ENCODE assay signal across 22 cellular contexts in the genomic region with DNA sequence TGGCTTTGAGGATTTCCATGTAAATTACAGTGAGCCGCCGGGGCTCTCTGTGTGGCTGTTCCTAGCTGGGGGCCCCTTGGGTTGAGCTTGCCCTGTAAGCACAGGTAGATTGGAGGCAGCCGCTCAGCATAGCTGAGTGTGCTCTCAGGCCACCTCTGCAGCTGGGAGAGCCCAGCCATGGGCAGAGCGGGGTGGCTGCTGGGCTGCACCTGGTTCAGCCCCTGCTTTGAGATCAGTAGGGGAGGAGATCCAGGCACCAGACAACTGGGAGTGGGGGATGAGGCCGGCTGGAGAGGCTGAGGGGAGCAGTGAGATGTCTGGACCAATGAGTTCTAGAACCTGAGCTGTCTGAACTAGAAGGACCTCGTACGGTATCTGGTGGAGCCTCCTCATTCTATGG. TPM values are rescaled to one million over a fixed set of nuclear protein-coding genes. Genes with fewer than 3 reads are reported as not detected.
DNase-seq lines count a peak whose midpoint lies in the region; ATAC-seq and TF ChIP-seq lines count a peak whose summit lies in the region.
"Had no signal": no experiment of that assay in that cellular context is flagged by ENCODE, and none has a peak within 500 bp of the region (broad histone marks: within the 10 kb centered on the region; RNA-seq: fewer than 3 reads in every experiment).

No MANE protein-coding gene starts in this region.

- H3K4me1 Mint-ChIP-seq in GM23338: peaks cover 17% of the 10 kb centered on the region
- peaks cover 58% of the 10 kb centered on the region for H3K4me1 Mint-ChIP-seq in mesothelial cell of epicardium
- peaks cover 53% of the 10 kb centered on the region for H3K4me1 Mint-ChIP-seq in chondrocyte (ENCODE audit: low read depth)

- H3K4me3 Mint-ChIP-seq in GM23338 (no peak overlapping the region), mesothelial cell of epicardium (no peak overlapping the region), chondrocyte (ENCODE audit: unreplicated experiment) (no peak overlapping the region)
- H3K4me3 Mint-ChIP-seq: CD4-positive, alpha-beta memory T cell; IgD-negative memory B cell had no signal

- H3K4me1 ChIP-seq in GM23338 (ENCODE audit: insufficient read depth) (no peaks in the 10 kb centered on the region), HEK293 (ENCODE audit: control insufficient read depth, insufficient read depth, low read length) (no peaks in the 10 kb centered on the region), tibial artery (peaks cover 4 to 92% (median 72%) of the 10 kb centered on the region in 4 donors)

- no peaks in the 10 kb centered on the region for H3K27me3 ChIP-seq in GM23338 (ENCODE audit: insufficient read depth)
- no peaks in the 10 kb centered on the region for H3K27me3 ChIP-seq in tibial artery
- H3K27me3 ChIP-seq: BLaER1 had no signal

- ATAC-seq in GM23338 (peak; percentile 80), HG03175 (IDR thresholded peaks at IDR 0.05; ENCODE audit: unreplicated experiment) (no peak)

- no peaks in the 10 kb centered on the region for H4K20me1 ChIP-seq in GM23338 (replicated peaks; ENCODE audit: insufficient read depth)
- H4K20me1 ChIP-seq: BLaER1 had no signal

- no peak overlapping the region for H3K4me2 ChIP-seq in GM23338
- H3K4me2 ChIP-seq: BLaER1 had no signal

- intact Hi-C loops in tibial artery (cut with DNase I; ENCODE audit: low total_unique reads): no loop called here

- DNase-seq in GM23338 (ENCODE audit: low spot score): no peak
- no peak for DNase-seq in mesothelial cell of epicardium (ENCODE audit: low spot score in 2 of 2, unreplicated experiment in 2 of 2)
- peak in 1 of 2 donors; percentile 63 for DNase-seq in tibial artery
- no peak for DNase-seq in chondrocyte (ENCODE audit: low spot score)
- DNase-seq in HK-2 (ENCODE audit: unreplicated experiment): no peak
- DNase-seq: ACHN; Caco-2; CD4-positive, alpha-beta memory T cell; DMS 273 treated with DMSO at 0.1 percent for 48 hours; DND-41; GM23248; HCEC 1CT; NCI-H1105; NCI-H2029 treated with DMSO at 0.1 percent for 48 hours; NCI-H226; NCI-H524; OCI-M1; SHP77 had no signal

- CTCF ChIA-PET in HEK293 (lab: Yijun Ruan, JAX): interaction anchor here (0.5 kb wide), 1 partner anchor 162 kb away, joined by 4 read pairs; no protein-coding TSS in a partner anchor

- TF ChIP-seq CTCF in GM23338 (conservative IDR thresholded peaks at IDR 0.05; ENCODE audit: low read depth in 2 of 2) (no peak), HEK293 (tag by site-specific recombination; IDR thresholded peaks at IDR 0.05) (no peak), mesothelial cell of epicardium (IDR thresholded peaks at IDR 0.05; ENCODE audit: unreplicated experiment) (no peak), tibial artery (IDR thresholded peaks at IDR 0.05) (no peak), chondrocyte (IDR thresholded peaks at IDR 0.05) (no peak)

- no peak overlapping the region for H3K27ac Mint-ChIP-seq in GM23338
- peak overlapping the region; percentile 96 for H3K27ac Mint-ChIP-seq in mesothelial cell of epicardium
- H3K27ac Mint-ChIP-seq in chondrocyte (ENCODE audit: unreplicated experiment): no peak overlapping the region
- H3K27ac Mint-ChIP-seq: IgD-negative memory B cell had no signal

- no peaks in the 10 kb centered on the region; the same call in 1 of the 2 replicates for H3K9me2 ChIP-seq in GM23338 (ENCODE audit: insufficient read depth)

- no peaks in the 10 kb centered on the region for H3K79me2 ChIP-seq in GM23338 (replicated peaks; ENCODE audit: insufficient read depth)

- H3K9me3 ChIP-seq in HEK293 (ENCODE audit: control insufficient read depth, insufficient read depth, low read depth, low read length): no peaks in the 10 kb centered on the region
- H3K9me3 ChIP-seq in tibial artery: no peaks in the 10 kb centered on the region
- H3K9me3 ChIP-seq: BLaER1, Caco-2 had no signal

- peaks cover 2% of the 10 kb centered on the region for H3K27me3 Mint-ChIP-seq in GM23338 (ENCODE audit: insufficient read depth, low read depth, poor library complexity)
- no peaks in the 10 kb centered on the region for H3K27me3 Mint-ChIP-seq in mesothelial cell of epicardium (ENCODE audit: low read depth)
- H3K27me3 Mint-ChIP-seq in chondrocyte (ENCODE audit: low read depth): no peaks in the 10 kb centered on the region

- no peaks in the 10 kb centered on the region for H3K36me3 Mint-ChIP-seq in GM23338 (ENCODE audit: low read depth)
- no peaks in the 10 kb centered on the region for H3K36me3 Mint-ChIP-seq in mesothelial cell of epicardium
- no peaks in the 10 kb centered on the region for H3K36me3 Mint-ChIP-seq in chondrocyte (ENCODE audit: low read depth)
- H3K36me3 Mint-ChIP-seq: CD4-positive, alpha-beta memory T cell; IgD-negative memory B cell had no signal

- H2AFZ ChIP-seq in GM23338: no peak overlapping the region
- H2AFZ ChIP-seq: GM23248 had no signal

- no peaks in the 10 kb centered on the region for H3K36me3 ChIP-seq in GM23338 (ENCODE audit: insufficient read depth)
- H3K36me3 ChIP-seq in HEK293 (ENCODE audit: control insufficient read depth in 2 of 2, insufficient read depth in 1 of 2, low read length in 2 of 2): no peaks in the 10 kb centered on the region
- H3K36me3 ChIP-seq in tibial artery: no peaks in the 10 kb centered on the region
- H3K36me3 ChIP-seq: BLaER1 had no signal

- no peak overlapping the region for H3K27ac ChIP-seq in GM23338 (ENCODE audit: low read depth)
- no peak overlapping the region for H3K27ac ChIP-seq in HEK293 (ENCODE audit: extremely low read depth, low read depth, low read length)
- peak overlapping the region; percentile 46 to 56 for H3K27ac ChIP-seq in tibial artery
- H3K27ac ChIP-seq: BLaER1, GM23248 had no signal

- H3F3A ChIP-seq in GM23338 (replicated peaks; ENCODE audit: low read depth): no peaks in the 10 kb centered on the region

- POLR2A ChIA-PET in HEK293 (lab: Yijun Ruan, JAX): no interaction called here

- no peak overlapping the region for H3K4me3 ChIP-seq in GM23338
- no peak overlapping the region for H3K4me3 ChIP-seq in HEK293 (ENCODE audit: low read depth, low read length)
- H3K4me3 ChIP-seq in tibial artery: no peak overlapping the region
- H3K4me3 ChIP-seq: BLaER1, GM23248 had no signal

- no peaks in the 10 kb centered on the region for H3K9me3 Mint-ChIP-seq in GM23338
- no peaks in the 10 kb centered on the region for H3K9me3 Mint-ChIP-seq in mesothelial cell of epicardium
- no peaks in the 10 kb centered on the region for H3K9me3 Mint-ChIP-seq in chondrocyte (ENCODE audit: low read depth)
- H3K9me3 Mint-ChIP-seq: IgD-negative memory B cell had no signal

TF ChIP-seq in GM23338, 12 proteins besides CTCF, POLR2A, EP300 and RAD21:
- TF ChIP-seq JUNB (IDR thresholded peaks at IDR 0.05; ENCODE audit: unreplicated experiment) (no peak), ZNF114 (CRISPR knock-in tag; IDR thresholded peaks at IDR 0.05) (no peak)

TF ChIP-seq in HEK293, 187 proteins besides CTCF, POLR2A, EP300 and RAD21:
- TF ChIP-seq ZNF529 (tag by site-specific recombination; IDR thresholded peaks at IDR 0.05; ENCODE audit: insufficient replicate concordance): no peak
- TF ChIP-seq, protein P1, sequence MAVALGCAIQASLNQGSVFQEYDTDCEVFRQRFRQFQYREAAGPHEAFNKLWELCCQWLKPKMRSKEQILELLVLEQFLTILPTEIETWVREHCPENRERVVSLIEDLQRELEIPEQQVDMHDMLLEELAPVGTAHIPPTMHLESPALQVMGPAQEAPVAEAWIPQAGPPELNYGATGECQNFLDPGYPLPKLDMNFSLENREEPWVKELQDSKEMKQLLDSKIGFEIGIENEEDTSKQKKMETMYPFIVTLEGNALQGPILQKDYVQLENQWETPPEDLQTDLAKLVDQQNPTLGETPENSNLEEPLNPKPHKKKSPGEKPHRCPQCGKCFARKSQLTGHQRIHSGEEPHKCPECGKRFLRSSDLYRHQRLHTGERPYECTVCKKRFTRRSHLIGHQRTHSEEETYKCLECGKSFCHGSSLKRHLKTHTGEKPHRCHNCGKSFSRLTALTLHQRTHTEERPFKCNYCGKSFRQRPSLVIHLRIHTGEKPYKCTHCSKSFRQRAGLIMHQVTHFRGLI (tag by site-specific recombination; IDR thresholded peaks at IDR 0.05): peak; percentile 96

RNA-seq across cellular contexts. Expression of a gene that starts 44.8 kb away (rescaled TPM):
- total RNA-seq in GM23338 (2014; rRNA removed; shearing (Covaris generic)): 0.82 and 2.1 TPM in 2 replicates
- polyA plus RNA-seq in GM23338 (2016; fragmentation: Nextera tagmentation; extraction: Ambion mirVana): 0.26 and 0.78 TPM in 2 replicates
- total RNA-seq in mesothelial cell of epicardium (29.8 to 33.6 TPM (median 31.2 TPM) in 3 replicates), chondrocyte (27.0 to 48.5 TPM (median 27.0 TPM) in 3 replicates)
- total RNA-seq: Caco-2 had no signal

Comparison
In these comparisons a context has a peak if more than half of its experiments do, and no peak if none do; other contexts are left out.
1. H3K27ac ChIP-seq: peak in tibial artery (2 of 2); none in GM23338 (single experiment) and HEK293 (single experiment).